In the genomic region with DNA sequence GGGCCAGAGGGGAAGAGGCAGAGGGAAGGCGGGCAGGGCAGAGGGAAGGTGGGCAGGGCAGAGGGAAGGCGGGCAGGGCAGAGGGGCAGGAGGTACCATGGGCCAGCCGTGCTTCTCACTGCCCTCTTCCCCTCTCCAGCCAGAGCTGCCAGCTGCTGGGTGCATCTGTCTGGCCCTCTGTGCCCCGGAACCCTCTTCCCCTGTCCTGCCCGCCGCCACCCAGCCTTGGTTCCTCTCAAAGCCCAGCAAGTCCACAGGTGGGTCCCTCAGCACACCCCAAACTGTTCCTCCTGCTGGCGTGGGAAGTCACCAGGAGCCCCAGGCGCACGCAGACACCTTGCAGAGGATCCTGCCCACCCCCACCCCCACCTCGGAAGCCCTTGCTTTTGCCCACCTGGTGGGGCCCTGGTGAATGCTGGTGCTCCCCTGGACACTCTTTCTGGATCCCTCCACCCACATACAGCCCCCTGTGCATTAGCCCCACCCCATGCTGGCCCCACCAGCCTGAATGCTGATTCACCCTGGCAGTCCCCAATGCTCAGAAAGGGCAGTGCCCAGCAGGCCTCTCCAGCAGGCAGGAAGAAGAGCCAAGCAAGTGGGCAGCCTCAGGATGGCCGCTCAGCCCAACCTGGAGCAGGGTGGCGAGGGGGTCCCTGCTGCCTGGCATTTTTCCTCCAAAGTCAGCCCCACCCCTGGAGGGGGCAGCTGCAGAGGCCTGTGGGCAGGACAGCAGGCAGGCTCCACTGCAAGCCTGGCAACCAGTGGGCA, we compare ENCODE assay signal across 1 cellular context.
TF ChIP-seq lines count a peak whose summit lies in the region.

No MANE protein-coding gene starts in this region.

TF ChIP-seq in SK-N-SH, 30 proteins besides CTCF, POLR2A, EP300 and RAD21 (continued from another document):
- TF ChIP-seq, protein P1, sequence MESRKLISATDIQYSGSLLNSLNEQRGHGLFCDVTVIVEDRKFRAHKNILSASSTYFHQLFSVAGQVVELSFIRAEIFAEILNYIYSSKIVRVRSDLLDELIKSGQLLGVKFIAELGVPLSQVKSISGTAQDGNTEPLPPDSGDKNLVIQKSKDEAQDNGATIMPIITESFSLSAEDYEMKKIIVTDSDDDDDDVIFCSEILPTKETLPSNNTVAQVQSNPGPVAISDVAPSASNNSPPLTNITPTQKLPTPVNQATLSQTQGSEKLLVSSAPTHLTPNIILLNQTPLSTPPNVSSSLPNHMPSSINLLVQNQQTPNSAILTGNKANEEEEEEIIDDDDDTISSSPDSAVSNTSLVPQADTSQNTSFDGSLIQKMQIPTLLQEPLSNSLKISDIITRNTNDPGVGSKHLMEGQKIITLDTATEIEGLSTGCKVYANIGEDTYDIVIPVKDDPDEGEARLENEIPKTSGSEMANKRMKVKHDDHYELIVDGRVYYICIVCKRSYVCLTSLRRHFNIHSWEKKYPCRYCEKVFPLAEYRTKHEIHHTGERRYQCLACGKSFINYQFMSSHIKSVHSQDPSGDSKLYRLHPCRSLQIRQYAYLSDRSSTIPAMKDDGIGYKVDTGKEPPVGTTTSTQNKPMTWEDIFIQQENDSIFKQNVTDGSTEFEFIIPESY (IDR thresholded peaks at IDR 0.05; ENCODE audit: borderline replicate concordance, low read depth) = no peak
- TF ChIP-seq FOSL2 (IDR thresholded peaks at IDR 0.05; ENCODE audit: borderline replicate concordance, low read depth) = no peak
